28 cellular contexts compared by ENCODE assay signal in the genomic region with DNA sequence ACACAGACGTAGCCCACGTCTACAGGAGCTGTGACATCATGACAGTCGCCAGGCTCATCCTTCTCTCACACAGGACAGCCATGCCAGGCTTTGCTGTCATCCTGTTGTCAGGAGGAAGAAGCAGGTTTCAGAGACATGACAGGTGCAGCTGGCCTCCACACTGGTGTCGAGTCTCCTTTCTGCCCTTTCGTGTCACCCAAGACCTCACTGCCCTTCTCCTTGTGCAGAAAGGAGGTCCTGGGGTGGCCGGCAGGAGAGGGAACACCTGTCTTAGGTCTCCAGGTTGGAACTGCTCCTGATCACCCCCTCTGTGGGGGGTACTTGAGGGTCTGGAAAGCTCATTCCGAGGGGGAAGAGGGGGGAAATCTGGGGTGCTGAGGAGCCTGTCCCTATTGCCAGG. TPM values are rescaled to one million over a fixed set of nuclear protein-coding genes. Genes with fewer than 3 reads are reported as not detected.
DNase-seq lines count a peak whose midpoint lies in the region; ATAC-seq, FAIRE-seq and TF ChIP-seq lines count a peak whose summit lies in the region.
"Had no signal": no experiment of that assay in that cellular context is flagged by ENCODE, and none has a peak within 500 bp of the region (broad histone marks: within the 10 kb centered on the region; RNA-seq: fewer than 3 reads in every experiment).

No MANE protein-coding gene starts in this region.

- peak; percentile 7 for DNase-seq in activated CD4-positive, alpha-beta memory T cell treated with anti-CD3 and anti-CD28 coated beads for 36 hours
- no peak for DNase-seq in activated CD4-positive, alpha-beta memory T cell treated with anti-CD3 and anti-CD28 coated beads, Interleukin-2, amount 10 ng/mL, durations not matched to agents 7 days and 5 days
- DNase-seq in GM12891 (ENCODE audit: insufficient read length, low spot score) = no peak
- peak; percentile 39 for DNase-seq in endodermal cell
- peak; percentile 45 for DNase-seq in sciatic nerve (ENCODE audit: low spot score)
- DNase-seq in mesenchymal stem cell = no peak
- DNase-seq: Calu3; DMS79 treated with DMSO at 0.1 percent for 48 hours; GF-D8; Karpas-422; NCI-H1092 treated with DMSO at 0.1 percent for 48 hours; NCI-H1436; NCI-H187 treated with DMSO at 0.1 percent for 48 hours; NCI-H2107; NCI-H446; NCI-H524 treated with DMSO at 0.1 percent for 48 hours; NCI-H774; NK-92 treated with Interleukin-12 subunit alpha and Interleukin-12 subunit beta, amount 100 ng/mL, for 24 hours; PC-9; Right ventricle myocardium superior; RPMI8226 had no signal

- no peak overlapping the region for H3K9ac ChIP-seq in endodermal cell (ENCODE audit: extremely low read depth, low read length, poor library complexity, severe bottlenecking)
- no peak overlapping the region for H3K9ac ChIP-seq in mesenchymal stem cell (ENCODE audit: low read length)

- no peak for TF ChIP-seq CTCF in endodermal cell (conservative IDR thresholded peaks at IDR 0.05)

- no peak overlapping the region for H2BK15ac ChIP-seq in mesenchymal stem cell (ENCODE audit: low read depth, poor library complexity, severe bottlenecking)

- no peak overlapping the region for H2BK12ac ChIP-seq in mesenchymal stem cell (ENCODE audit: low read length in 2 of 2)

- no peak overlapping the region for H2BK120ac ChIP-seq in mesenchymal stem cell (ENCODE audit: low read depth, low read length)

- no peak overlapping the region for H3K4me2 ChIP-seq in mesenchymal stem cell (ENCODE audit: low read length, poor library complexity, severe bottlenecking)
- H3K4me2 ChIP-seq: PC-9 had no signal

- H3K23ac ChIP-seq in mesenchymal stem cell (ENCODE audit: low read length in 2 of 2) = no peak overlapping the region

- no peaks in the 10 kb centered on the region for H3K36me3 ChIP-seq in endodermal cell (ENCODE audit: control insufficient read depth, insufficient read depth, low read length)
- no peaks in the 10 kb centered on the region for H3K36me3 ChIP-seq in mesenchymal stem cell (ENCODE audit: control insufficient read depth in 1 of 2, insufficient read depth in 2 of 2, low read depth in 1 of 2, low read length in 2 of 2)
- H3K36me3 ChIP-seq: SJSA1 had no signal

- FAIRE-seq in GM12891 (lab: Jason Lieb, UNC) = peak; percentile 81
- FAIRE-seq: GM19239, H54 had no signal

- H3K9me3 ChIP-seq in endodermal cell (ENCODE audit: control insufficient read depth, low read length) (peaks cover 5% of the 10 kb centered on the region), mesenchymal stem cell (ENCODE audit: control insufficient read depth, low read length) (peaks cover 4% of the 10 kb centered on the region)
- H3K9me3 ChIP-seq: SJSA1 had no signal

- no peaks in the 10 kb centered on the region for H3K36me3 Mint-ChIP-seq in activated CD4-positive, alpha-beta memory T cell treated with anti-CD3 and anti-CD28 coated beads for 36 hours
- no peaks in the 10 kb centered on the region for H3K36me3 Mint-ChIP-seq in activated CD4-positive, alpha-beta memory T cell treated with anti-CD3 and anti-CD28 coated beads, Interleukin-2, amount 10 ng/mL, durations not matched to agents 7 days and 5 days (ENCODE audit: low read depth)
- no peaks in the 10 kb centered on the region for H3K36me3 Mint-ChIP-seq in endodermal cell (ENCODE audit: low read depth)

- no peaks in the 10 kb centered on the region for H3K27me3 ChIP-seq in endodermal cell (ENCODE audit: control insufficient read depth, insufficient read depth, low read length, poor library complexity, severe bottlenecking)
- H3K27me3 ChIP-seq in mesenchymal stem cell (ENCODE audit: control insufficient read depth in 1 of 2, insufficient read depth in 1 of 2, low read length in 2 of 2) = peaks cover 3 to 46% of the 10 kb centered on the region in 2 experiments

- H3K27me3 Mint-ChIP-seq in activated CD4-positive, alpha-beta memory T cell treated with anti-CD3 and anti-CD28 coated beads for 36 hours = peaks cover 16% of the 10 kb centered on the region
- H3K27me3 Mint-ChIP-seq in activated CD4-positive, alpha-beta memory T cell treated with anti-CD3 and anti-CD28 coated beads, Interleukin-2, amount 10 ng/mL, durations not matched to agents 7 days and 5 days = peaks cover 8% of the 10 kb centered on the region
- peaks cover 6% of the 10 kb centered on the region for H3K27me3 Mint-ChIP-seq in endodermal cell (ENCODE audit: insufficient read depth)
- H3K27me3 Mint-ChIP-seq: B cell had no signal

- intact Hi-C loops in activated CD4-positive, alpha-beta memory T cell treated with anti-CD3 and anti-CD28 coated beads for 36 hours (cut with micrococcal nuclease) = no loop called here
- intact Hi-C loops in sciatic nerve (cut with DNase I) = no loop called here

- no peak for TF ChIP-seq POLR2A in GM12891 (IDR thresholded peaks at IDR 0.05; ENCODE audit: low read depth, low read length)

- H3K14ac ChIP-seq in mesenchymal stem cell (ENCODE audit: low read length in 2 of 2) = no peak overlapping the region

- ATAC-seq in sciatic nerve (no peak), GM21526 (IDR thresholded peaks at IDR 0.05; ENCODE audit: low FRiP score, unreplicated experiment) (no peak), HG03108 (IDR thresholded peaks at IDR 0.05; ENCODE audit: unreplicated experiment) (no peak)

- H3K4ac ChIP-seq in mesenchymal stem cell (ENCODE audit: low read depth in 1 of 2, low read length in 2 of 2) = no peak overlapping the region

- H3K4me3 ChIP-seq in endodermal cell (ENCODE audit: low read length) (no peak overlapping the region), mesenchymal stem cell (ENCODE audit: insufficient read depth in 1 of 2, low read depth in 1 of 2, low read length in 2 of 2) (no peak overlapping the region)
- H3K4me3 ChIP-seq: PC-9, SJSA1 had no signal

- no peak overlapping the region for H3K27ac Mint-ChIP-seq in activated CD4-positive, alpha-beta memory T cell treated with anti-CD3 and anti-CD28 coated beads for 36 hours
- H3K27ac Mint-ChIP-seq in activated CD4-positive, alpha-beta memory T cell treated with anti-CD3 and anti-CD28 coated beads, Interleukin-2, amount 10 ng/mL, durations not matched to agents 7 days and 5 days = no peak overlapping the region
- no peak overlapping the region for H3K27ac Mint-ChIP-seq in endodermal cell
- H3K27ac Mint-ChIP-seq: B cell had no signal

- no peaks in the 10 kb centered on the region for H3K4me1 ChIP-seq in endodermal cell (ENCODE audit: control insufficient read depth, insufficient read depth, low read length)
- peaks cover under 1% of the 10 kb centered on the region for H3K4me1 ChIP-seq in mesenchymal stem cell (ENCODE audit: control insufficient read depth, insufficient read depth, low read depth, low read length)
- H3K4me1 ChIP-seq: SJSA1 had no signal

- no peaks in the 10 kb centered on the region for H3K79me1 ChIP-seq in mesenchymal stem cell (replicated peaks; ENCODE audit: low read length, poor library complexity, severe bottlenecking)

- no peak overlapping the region for H2AFZ ChIP-seq in mesenchymal stem cell (ENCODE audit: low read depth, low read length)
- H2AFZ ChIP-seq: PC-9 had no signal

- no peak overlapping the region for H4K91ac ChIP-seq in mesenchymal stem cell (ENCODE audit: low read length)

- CTCF ChIA-PET in activated CD4-positive, alpha-beta memory T cell treated with anti-CD3 and anti-CD28 coated beads for 36 hours (lab: Charles Lee) = no interaction called here
- CTCF ChIA-PET in activated CD4-positive, alpha-beta memory T cell treated with anti-CD3 and anti-CD28 coated beads, Interleukin-2, amount 10 ng/mL, durations not matched to agents 7 days and 5 days (lab: Charles Lee) = no interaction called here

- H3K18ac ChIP-seq in mesenchymal stem cell (ENCODE audit: low read depth in 1 of 2, low read length in 2 of 2) = no peak overlapping the region

- no peaks in the 10 kb centered on the region for H3K4me1 Mint-ChIP-seq in activated CD4-positive, alpha-beta memory T cell treated with anti-CD3 and anti-CD28 coated beads for 36 hours (ENCODE audit: low read depth)
- H3K4me1 Mint-ChIP-seq in activated CD4-positive, alpha-beta memory T cell treated with anti-CD3 and anti-CD28 coated beads, Interleukin-2, amount 10 ng/mL, durations not matched to agents 7 days and 5 days = no peaks in the 10 kb centered on the region
- H3K4me1 Mint-ChIP-seq in endodermal cell = no peaks in the 10 kb centered on the region

- WGBS in endodermal cell (ENCODE audit: insufficient coverage in 1 of 2, insufficient read length in 1 of 2), 2 experiments = 84 to 92% methylated on average over 5 to 7 of the region's 7 CpGs
- 67% methylated on average over 5 of the region's 7 CpGs for WGBS in mesenchymal stem cell

- H3K9me3 Mint-ChIP-seq in activated CD4-positive, alpha-beta memory T cell treated with anti-CD3 and anti-CD28 coated beads for 36 hours = peaks cover 2% of the 10 kb centered on the region
- H3K9me3 Mint-ChIP-seq in activated CD4-positive, alpha-beta memory T cell treated with anti-CD3 and anti-CD28 coated beads, Interleukin-2, amount 10 ng/mL, durations not matched to agents 7 days and 5 days = no peaks in the 10 kb centered on the region
- H3K9me3 Mint-ChIP-seq in endodermal cell = no peaks in the 10 kb centered on the region

- H3K27ac ChIP-seq in endodermal cell (ENCODE audit: low read depth, low read length) = no peak overlapping the region
- H3K27ac ChIP-seq in mesenchymal stem cell (ENCODE audit: low read length, poor library complexity, severe bottlenecking) = no peak overlapping the region
- H3K27ac ChIP-seq: 22Rv1, PC-9, SJSA1 had no signal

- no peak overlapping the region for H3K4me3 Mint-ChIP-seq in activated CD4-positive, alpha-beta memory T cell treated with anti-CD3 and anti-CD28 coated beads for 36 hours
- no peak overlapping the region for H3K4me3 Mint-ChIP-seq in activated CD4-positive, alpha-beta memory T cell treated with anti-CD3 and anti-CD28 coated beads, Interleukin-2, amount 10 ng/mL, durations not matched to agents 7 days and 5 days
- no peak overlapping the region for H3K4me3 Mint-ChIP-seq in endodermal cell
- H3K4me3 Mint-ChIP-seq: B cell had no signal

- H2AK5ac ChIP-seq in mesenchymal stem cell (ENCODE audit: low read length, severe bottlenecking) = no peak overlapping the region

- no peak overlapping the region for H4K8ac ChIP-seq in mesenchymal stem cell (ENCODE audit: low read length)

- POLR2A ChIA-PET in activated CD4-positive, alpha-beta memory T cell treated with anti-CD3 and anti-CD28 coated beads for 36 hours (lab: Charles Lee) = no interaction called here
- POLR2A ChIA-PET in activated CD4-positive, alpha-beta memory T cell treated with anti-CD3 and anti-CD28 coated beads, Interleukin-2, amount 10 ng/mL, durations not matched to agents 7 days and 5 days (lab: Charles Lee) = no interaction called here

- no peak overlapping the region for H2BK5ac ChIP-seq in mesenchymal stem cell (ENCODE audit: low read depth, low read length, poor library complexity, severe bottlenecking)

RNA-seq across cellular contexts. Expression of a gene that starts 41.6 kb away (rescaled TPM):
- 10 to 100 TPM; 41.7 to 43.1 TPM for total RNA-seq in activated CD4-positive, alpha-beta memory T cell treated with anti-CD3 and anti-CD28 coated beads for 36 hours
- 1 to 10 TPM; 4.8 to 4.9 TPM for total RNA-seq in activated CD4-positive, alpha-beta memory T cell treated with anti-CD3 and anti-CD28 coated beads, Interleukin-2, amount 10 ng/mL, durations not matched to agents 7 days and 5 days
- polyA plus RNA-seq in GM12891 (2012; ENCODE audit: low read depth, missing spikeins) = 111 TPM
- total RNA-seq in endodermal cell (under 1 TPM; 0.24 to 0.75 TPM), sciatic nerve (19.1 TPM)
- polyA plus RNA-seq in endodermal cell (2013, experiment 1 of 2) = 0.64 TPM
- polyA plus RNA-seq in endodermal cell (2013, experiment 2 of 2) = 0.21 TPM
- 0.21 TPM for polyA plus RNA-seq in mesenchymal stem cell (2013, experiment 1 of 2)
- polyA plus RNA-seq in mesenchymal stem cell (2013, experiment 2 of 2) = 0.08 TPM
- total RNA-seq: PC-9 had no signal

RNA-seq across cellular contexts. Expression of a gene that starts 57.9 kb away (rescaled TPM):
- 100 to 1,000 TPM; 493 to 511 TPM for total RNA-seq in activated CD4-positive, alpha-beta memory T cell treated with anti-CD3 and anti-CD28 coated beads for 36 hours
- 100 to 1,000 TPM; 450 to 456 TPM for total RNA-seq in activated CD4-positive, alpha-beta memory T cell treated with anti-CD3 and anti-CD28 coated beads, Interleukin-2, amount 10 ng/mL, durations not matched to agents 7 days and 5 days
- polyA plus RNA-seq in GM12891 (2012; ENCODE audit: low read depth, missing spikeins) = 931 TPM
- total RNA-seq in endodermal cell = 100 to 1,000 TPM; 436 to 471 TPM
- polyA plus RNA-seq in endodermal cell (2013, experiment 1 of 2) = 553 TPM
- 508 TPM for polyA plus RNA-seq in endodermal cell (2013, experiment 2 of 2)
- 277 TPM for total RNA-seq in sciatic nerve
- polyA plus RNA-seq in mesenchymal stem cell (2013, experiment 1 of 2) = 933 TPM
- polyA plus RNA-seq in mesenchymal stem cell (2013, experiment 2 of 2) = 903 TPM

RNA-seq across cellular contexts. Expression of a gene that starts 58.1 kb away (rescaled TPM):
- total RNA-seq in activated CD4-positive, alpha-beta memory T cell treated with anti-CD3 and anti-CD28 coated beads for 36 hours = 10 to 100 TPM; 27.5 to 27.9 TPM
- total RNA-seq in activated CD4-positive, alpha-beta memory T cell treated with anti-CD3 and anti-CD28 coated beads, Interleukin-2, amount 10 ng/mL, durations not matched to agents 7 days and 5 days = 10 to 100 TPM; 25.0 to 25.6 TPM
- 15.3 TPM for polyA plus RNA-seq in GM12891 (2012; ENCODE audit: low read depth, missing spikeins)
- 10 to 100 TPM; 60.1 to 67.6 TPM for total RNA-seq in endodermal cell
- polyA plus RNA-seq in endodermal cell (2013, experiment 1 of 2) = 39.9 TPM
- polyA plus RNA-seq in endodermal cell (2013, experiment 2 of 2) = 37.1 TPM
- total RNA-seq in sciatic nerve = 29.2 TPM
- 26.5 TPM for polyA plus RNA-seq in mesenchymal stem cell (2013, experiment 1 of 2)
- 26.0 TPM for polyA plus RNA-seq in mesenchymal stem cell (2013, experiment 2 of 2)

Comparison
In these comparisons a context has a peak if more than half of its experiments do, and no peak if none do; other contexts are left out.
1. DNase-seq: peak in activated CD4-positive, alpha-beta memory T cell treated with anti-CD3 and anti-CD28 coated beads for 36 hours (single experiment), endodermal cell (single experiment) and sciatic nerve (single experiment); none in activated CD4-positive, alpha-beta memory T cell treated with anti-CD3 and anti-CD28 coated beads, Interleukin-2, amount 10 ng/mL, durations not matched to agents 7 days and 5 days (single experiment), GM12891 (single experiment) and mesenchymal stem cell (single experiment).